36 cellular contexts compared by ENCODE assay signal in genomic region chr6:32318501-32318900, GRCh38. TPM values are rescaled to one million over a fixed set of nuclear protein-coding genes. Genes with fewer than 3 reads are reported as not detected.
DNase-seq lines count a peak whose midpoint lies in the region; ATAC-seq and TF ChIP-seq lines count a peak whose summit lies in the region.
"Had no signal": no experiment of that assay in that cellular context is flagged by ENCODE, and none has a peak within 500 bp of the region (broad histone marks: within the 10 kb centered on the region; RNA-seq: fewer than 3 reads in every experiment).

No MANE protein-coding gene starts in this region.

- no peak overlapping the region for H3K9ac ChIP-seq in Loucy (ENCODE audit: low read depth, low read length, poor library complexity, severe bottlenecking)
- H3K9ac ChIP-seq: BLaER1; BLaER1 treated with 17β-estradiol and CSF1 and Interleukin-3, amounts not matched to agents 10 nM and 100 nM had no signal

- BruUV-seq in MCF 10A (replicated peaks; lab: Mats Ljungman, UMichigan): no TSS peak

- POLR2A ChIA-PET in MCF 10A (lab: Yijun Ruan, JAX): no interaction called here

- ATAC-seq in HG02870 (IDR thresholded peaks at IDR 0.05; ENCODE audit: unreplicated experiment): no peak
- ATAC-seq: A549; CD8-positive, alpha-beta T cell had no signal

- no peaks in the 10 kb centered on the region for H4K20me1 ChIP-seq in Loucy (ENCODE audit: insufficient read depth, low read length, poor library complexity, severe bottlenecking)
- H4K20me1 ChIP-seq: BLaER1; BLaER1 treated with 17β-estradiol and CSF1 and Interleukin-3, amounts not matched to agents 10 nM and 100 nM had no signal

- H3K9me2 ChIP-seq in Loucy (replicated peaks; ENCODE audit: low read depth, low read length): no peaks in the 10 kb centered on the region

- peaks cover 29% of the 10 kb centered on the region for H3K4me1 ChIP-seq in HAP-1
- peaks cover 28% of the 10 kb centered on the region for H3K4me1 ChIP-seq in Loucy (ENCODE audit: insufficient read depth, low read length, poor library complexity, severe bottlenecking)
- H3K4me1 ChIP-seq in SJCRH30: no peaks in the 10 kb centered on the region
- H3K4me1 ChIP-seq: A549; BE2C; BLaER1; BLaER1 treated with 17β-estradiol and CSF1 and Interleukin-3, amounts not matched to agents 10 nM and 100 nM; Caco-2 had no signal

- in situ Hi-C loops in HAP-1 (cut with MboI; ENCODE audit: low sequenced_read_pairs): no loop called here

- H3K79me2 ChIP-seq in Loucy (ENCODE audit: insufficient read depth, low read length): no peaks in the 10 kb centered on the region

- H3K27ac Mint-ChIP-seq in MCF 10A (ENCODE audit: low read depth, unreplicated experiment): no peak overlapping the region
- H3K27ac Mint-ChIP-seq: B cell; CD14-positive monocyte; CD4-positive, alpha-beta memory T cell; CD4-positive, alpha-beta T cell; CD4-positive, CD25-positive, alpha-beta regulatory T cell; CD8-positive, alpha-beta memory T cell; CD8-positive, alpha-beta T cell had no signal

- H3K27me3 ChIP-seq in HAP-1 (ENCODE audit: low read depth): no peaks in the 10 kb centered on the region
- H3K27me3 ChIP-seq in Loucy (ENCODE audit: insufficient read depth, low read length, poor library complexity, severe bottlenecking): no peaks in the 10 kb centered on the region
- H3K27me3 ChIP-seq in SJCRH30: no peaks in the 10 kb centered on the region
- H3K27me3 ChIP-seq: BLaER1; BLaER1 treated with 17β-estradiol and CSF1 and Interleukin-3, amounts not matched to agents 10 nM and 100 nM had no signal

- CTCF ChIA-PET in MCF 10A (lab: Yijun Ruan, JAX): interaction anchor here (0.6 kb wide), 1 partner anchor 11 kb away, joined by 3 read pairs; no protein-coding TSS in a partner anchor

- no peak for TF ChIP-seq CTCF in Loucy (conservative IDR thresholded peaks at IDR 0.05; ENCODE audit: low read length)
- TF ChIP-seq CTCF in MCF 10A (IDR thresholded peaks at IDR 0.05; ENCODE audit: unreplicated experiment): no peak

- no peak overlapping the region for H3K4me2 ChIP-seq in Loucy (ENCODE audit: low read depth, low read length, poor library complexity, severe bottlenecking)
- H3K4me2 ChIP-seq: A549; BLaER1; BLaER1 treated with 17β-estradiol and CSF1 and Interleukin-3, amounts not matched to agents 10 nM and 100 nM had no signal

- intact Hi-C loops in MCF 10A (cut with micrococcal nuclease): no loop called here

- H3K27me3 Mint-ChIP-seq in MCF 10A (ENCODE audit: insufficient read depth, unreplicated experiment): peaks cover 76% of the 10 kb centered on the region
- H3K27me3 Mint-ChIP-seq: B cell; CD4-positive, alpha-beta T cell had no signal

- no peak overlapping the region for H3K27ac ChIP-seq in SJCRH30
- H3K27ac ChIP-seq: 22Rv1; A549; BLaER1; BLaER1 treated with 17β-estradiol and CSF1 and Interleukin-3, amounts not matched to agents 10 nM and 100 nM; C4-2B had no signal

- DNase-seq in HAP-1 (ENCODE audit: low spot score in 2 of 2) (peak; percentile 81 to 93), SJCRH30 (peak; percentile 22 to 59), NCI-H2171 (lab: John Stamatoyannopoulos, UW) (no peak), MCF 10A (ENCODE audit: unreplicated experiment) (no peak)
- DNase-seq: 8988T; ACHN; AML-193; BE2C; C1 segment of cervical spinal cord; Caco-2; Calu3; CD4-positive, alpha-beta memory T cell; CD4-positive, alpha-beta T cell; CD4-positive, CD25-positive, alpha-beta regulatory T cell; CD8-positive, alpha-beta memory T cell; CD8-positive, alpha-beta T cell; COR-L47; DMS 273 treated with DMSO at 0.1 percent for 48 hours; DMS153; DMS53; DMS79; DMS79 treated with DMSO at 0.1 percent for 48 hours; DND-41; EL had no signal

- H3K36me3 ChIP-seq in HAP-1 (replicated peaks) (no peaks in the 10 kb centered on the region), Loucy (ENCODE audit: insufficient read depth, low read length) (no peaks in the 10 kb centered on the region), SJCRH30 (no peaks in the 10 kb centered on the region)
- H3K36me3 ChIP-seq: BE2C; BLaER1; BLaER1 treated with 17β-estradiol and CSF1 and Interleukin-3, amounts not matched to agents 10 nM and 100 nM had no signal

- 0 out of 2 replicates have a peak overlapping the region, but pooled peaks have one; percentile 2 for H2AFZ ChIP-seq in Loucy (ENCODE audit: low read length)

- no peaks in the 10 kb centered on the region for H3K4me1 Mint-ChIP-seq in MCF 10A (ENCODE audit: insufficient read depth, unreplicated experiment)
- H3K4me1 Mint-ChIP-seq: B cell; CD14-positive monocyte; CD4-positive, alpha-beta memory T cell; CD4-positive, CD25-positive, alpha-beta regulatory T cell; CD8-positive, alpha-beta memory T cell had no signal

- no peak overlapping the region for H3K4me3 Mint-ChIP-seq in MCF 10A (ENCODE audit: unreplicated experiment)
- H3K4me3 Mint-ChIP-seq: B cell; CD14-positive monocyte; CD4-positive, alpha-beta memory T cell; CD4-positive, alpha-beta T cell; CD4-positive, CD25-positive, alpha-beta regulatory T cell; CD8-positive, alpha-beta memory T cell; CD8-positive, alpha-beta T cell had no signal

- no peaks in the 10 kb centered on the region for H3K9me3 Mint-ChIP-seq in MCF 10A (ENCODE audit: unreplicated experiment)
- H3K9me3 Mint-ChIP-seq: CD14-positive monocyte; CD4-positive, alpha-beta memory T cell; CD4-positive, alpha-beta T cell; CD4-positive, CD25-positive, alpha-beta regulatory T cell; CD8-positive, alpha-beta memory T cell; CD8-positive, alpha-beta T cell had no signal

- H3K36me3 Mint-ChIP-seq in MCF 10A (ENCODE audit: insufficient read depth, unreplicated experiment): no peaks in the 10 kb centered on the region
- H3K36me3 Mint-ChIP-seq: CD14-positive monocyte; CD4-positive, alpha-beta memory T cell; CD4-positive, CD25-positive, alpha-beta regulatory T cell; CD8-positive, alpha-beta memory T cell; CD8-positive, alpha-beta T cell had no signal

- no peaks in the 10 kb centered on the region for H3F3A ChIP-seq in Loucy (ENCODE audit: low read depth)

- no peak overlapping the region for H3K4me3 ChIP-seq in HAP-1
- H3K4me3 ChIP-seq in Loucy (ENCODE audit: low read length, poor library complexity, severe bottlenecking): no peak overlapping the region
- H3K4me3 ChIP-seq in SJCRH30: no peak overlapping the region
- H3K4me3 ChIP-seq: A549; BLaER1; BLaER1 treated with 17β-estradiol and CSF1 and Interleukin-3, amounts not matched to agents 10 nM and 100 nM had no signal

- H3K9me3 ChIP-seq in HAP-1: no peaks in the 10 kb centered on the region
- no peaks in the 10 kb centered on the region for H3K9me3 ChIP-seq in Loucy (ENCODE audit: insufficient read depth, low read depth, low read length)
- H3K9me3 ChIP-seq in SJCRH30 (replicated peaks): no peaks in the 10 kb centered on the region
- H3K9me3 ChIP-seq: A549; BE2C; BLaER1; BLaER1 treated with 17β-estradiol and CSF1 and Interleukin-3, amounts not matched to agents 10 nM and 100 nM; Caco-2 had no signal

RNA-seq across cellular contexts. Expression of gene TSBP1, which starts 53.2 kb away (rescaled TPM):
- not detected in 2 replicates for total RNA-seq in SJCRH30 (2014; rRNA removed; shearing (Covaris generic))
- not detected in 2 replicates for total RNA-seq in MCF 10A (2022)
- total RNA-seq: A172; A673; B cell; Caco-2; Calu3; CD4-positive, alpha-beta memory T cell; CD4-positive, alpha-beta T cell; CD4-positive, CD25-positive, alpha-beta regulatory T cell; CD8-positive, alpha-beta memory T cell; CD8-positive, alpha-beta T cell; Daoy had no signal

Comparison
In these comparisons a context has a peak if more than half of its experiments do, and no peak if none do; other contexts are left out.
1. DNase-seq: peak in HAP-1 (2 of 2) and SJCRH30 (2 of 2); none in NCI-H2171 (single experiment) and MCF 10A (single experiment).